In genomic region chr3:107599755-107600122, GRCh38 we compare ENCODE assay signal across 8 cellular contexts.
A peak's percentile ranks its signal among the peaks of the same experiment; 100 is the strongest.
DNase-seq lines count a peak whose midpoint lies in the region; ATAC-seq and TF ChIP-seq lines count a peak whose summit lies in the region.

No MANE protein-coding gene starts in this region.

- H3K79me1 ChIP-seq in neuronal stem cell (ENCODE audit: low read depth, low read length) = no peaks in the 10 kb centered on the region

- POLR2A ChIA-PET in CD8-positive, alpha-beta memory T cell (lab: Charles Lee) = no interaction called here

- TF ChIP-seq CTCF in Loucy (conservative IDR thresholded peaks at IDR 0.05; ENCODE audit: low read length) = no peak

- no peak overlapping the region for H3K14ac ChIP-seq in neuronal stem cell (ENCODE audit: low read length)

- H3K27me3 ChIP-seq in CD8-positive, alpha-beta memory T cell (ENCODE audit: insufficient read depth, low read length, poor library complexity, severe bottlenecking) = no peaks in the 10 kb centered on the region
- no peaks in the 10 kb centered on the region for H3K27me3 ChIP-seq in Loucy (ENCODE audit: insufficient read depth, low read length, poor library complexity, severe bottlenecking)
- no peaks in the 10 kb centered on the region for H3K27me3 ChIP-seq in neuronal stem cell (ENCODE audit: control insufficient read depth in 3 of 3, insufficient read depth in 3 of 3, low read depth in 1 of 3, low read length in 3 of 3)

- H3K79me2 ChIP-seq in Loucy (ENCODE audit: insufficient read depth, low read length) = peaks cover 52% of the 10 kb centered on the region

- no peaks in the 10 kb centered on the region for H3K27me3 Mint-ChIP-seq in CD8-positive, alpha-beta memory T cell
- H3K27me3 Mint-ChIP-seq in effector memory CD8-positive, alpha-beta T cell = no peaks in the 10 kb centered on the region

- H3K9ac ChIP-seq in Loucy (ENCODE audit: low read depth, low read length, poor library complexity, severe bottlenecking) = peak overlapping the region; percentile 68
- H3K9ac ChIP-seq in neuronal stem cell (ENCODE audit: low read depth, low read length, poor library complexity) = no peak overlapping the region

- peaks cover 16% of the 10 kb centered on the region for H4K20me1 ChIP-seq in Loucy (ENCODE audit: insufficient read depth, low read length, poor library complexity, severe bottlenecking)

- H3K23ac ChIP-seq in neuronal stem cell (ENCODE audit: low read depth, low read length, poor library complexity) = no peak overlapping the region

- no peak overlapping the region for H2BK120ac ChIP-seq in neuronal stem cell (ENCODE audit: low read depth, low read length)

- H2BK15ac ChIP-seq in neuronal stem cell (ENCODE audit: low read length) = no peak overlapping the region

- intact Hi-C loops in posterior cingulate gyrus (cut with DNase I) = no loop called here

- peaks cover 60 to 84% (median 77%) of the 10 kb centered on the region in 3 donors for H3K4me1 Mint-ChIP-seq in CD8-positive, alpha-beta memory T cell
- peaks cover 42 to 61% of the 10 kb centered on the region in 2 donors for H3K4me1 Mint-ChIP-seq in effector memory CD8-positive, alpha-beta T cell (ENCODE audit: low read depth in 2 of 2)

- no peak overlapping the region for H4K91ac ChIP-seq in neuronal stem cell (ENCODE audit: low read depth, low read length, poor library complexity)

- H3K4me2 ChIP-seq in Loucy (ENCODE audit: low read depth, low read length, poor library complexity, severe bottlenecking) = peak overlapping the region; percentile 82
- H3K4me2 ChIP-seq in neuronal stem cell (ENCODE audit: insufficient read depth, low read length, poor library complexity, severe bottlenecking) = no peak overlapping the region

- H2BK12ac ChIP-seq in neuronal stem cell (ENCODE audit: low read length) = no peak overlapping the region

- CTCF ChIA-PET in CD8-positive, alpha-beta memory T cell (lab: Charles Lee) = interaction anchor here (1.5 kb wide), 1 partner anchor 32 kb away, joined by 3 read pairs; no protein-coding TSS in a partner anchor

- no peak overlapping the region for H3K4ac ChIP-seq in neuronal stem cell (ENCODE audit: low read length)

- H3K36me3 Mint-ChIP-seq in CD8-positive, alpha-beta memory T cell = peaks cover 0 to 5% (median 1%) of the 10 kb centered on the region in 3 donors
- H3K36me3 Mint-ChIP-seq in effector memory CD8-positive, alpha-beta T cell (ENCODE audit: insufficient read depth) = no peaks in the 10 kb centered on the region

- H3K36me3 ChIP-seq in CD8-positive, alpha-beta memory T cell (ENCODE audit: insufficient read depth, low read length) = no peaks in the 10 kb centered on the region
- H3K36me3 ChIP-seq in Loucy (ENCODE audit: insufficient read depth, low read length) = no peaks in the 10 kb centered on the region
- peaks cover 0 to 1% of the 10 kb centered on the region in 2 donors for H3K36me3 ChIP-seq in neuronal stem cell (replicated peaks in 1 of 2; ENCODE audit: control insufficient read depth in 2 of 2, insufficient read depth in 2 of 2, low read length in 2 of 2)

- H3F3A ChIP-seq in Loucy (ENCODE audit: low read depth) = no peaks in the 10 kb centered on the region

- H2AFZ ChIP-seq in Loucy (ENCODE audit: low read length) = 0 out of 2 replicates have a peak overlapping the region, but pooled peaks have one; percentile 76
- peak overlapping the region; percentile 60 for H2AFZ ChIP-seq in neuronal stem cell (ENCODE audit: low read length)

- H3K4me3 ChIP-seq in CD8-positive, alpha-beta memory T cell (ENCODE audit: low read length) = peak overlapping the region; percentile 69
- H3K4me3 ChIP-seq in Loucy (ENCODE audit: low read length, poor library complexity, severe bottlenecking) = peak overlapping the region; percentile 77
- H3K4me3 ChIP-seq in neuronal stem cell (ENCODE audit: low read length in 2 of 2) = peak overlapping the region in 1 of 2 donors; percentile 43

- H3K27ac Mint-ChIP-seq in CD8-positive, alpha-beta memory T cell = peak overlapping the region; percentile 18 to 97 (median 84)
- peak overlapping the region; percentile 67 to 84 for H3K27ac Mint-ChIP-seq in effector memory CD8-positive, alpha-beta T cell

- WGBS in neuronal stem cell (ENCODE audit: extremely low coverage in 2 of 2, insufficient read length in 2 of 2, insufficient replicate concordance in 1 of 2), 2 donors = no CpG with 5 or more reads among the region's 4 CpGs

- no peaks in the 10 kb centered on the region for H3K9me3 ChIP-seq in CD8-positive, alpha-beta memory T cell (ENCODE audit: low read length)
- H3K9me3 ChIP-seq in Loucy (ENCODE audit: insufficient read depth, low read depth, low read length) = no peaks in the 10 kb centered on the region
- peaks cover 2 to 9% of the 10 kb centered on the region in 2 donors for H3K9me3 ChIP-seq in neuronal stem cell (replicated peaks in 1 of 2; ENCODE audit: control insufficient read depth in 2 of 2, insufficient read depth in 1 of 2, low read depth in 1 of 2, low read length in 2 of 2)

- no peak for DNase-seq in CD8-positive, alpha-beta memory T cell
- DNase-seq in effector memory CD8-positive, alpha-beta T cell = no peak
- DNase-seq in neuronal stem cell (ENCODE audit: low spot score) (no peak), posterior cingulate gyrus (no peak), NCI-H2171 treated with DMSO at 0.1 percent for 48 hours (lab: John Stamatoyannopoulos, UW) (no peak), mucosa of gallbladder (ENCODE audit: low spot score) (no peak)
- DNase-seq in activated CD4-positive, alpha-beta T cell treated with anti-CD3 and anti-CD28 coated beads for 1 hour = no peak

- no peaks in the 10 kb centered on the region for H3K9me2 ChIP-seq in Loucy (replicated peaks; ENCODE audit: low read depth, low read length)

- H4K8ac ChIP-seq in neuronal stem cell (ENCODE audit: low read depth, low read length) = no peak overlapping the region

- H3K4me3 Mint-ChIP-seq in CD8-positive, alpha-beta memory T cell = peak overlapping the region; percentile 74 to 88 (median 83)
- H3K4me3 Mint-ChIP-seq in effector memory CD8-positive, alpha-beta T cell = peak overlapping the region; percentile 80 to 90

- H2BK5ac ChIP-seq in neuronal stem cell (ENCODE audit: low read length) = no peak overlapping the region

- no peak for ATAC-seq in effector memory CD8-positive, alpha-beta T cell (replicated peaks)

- H3K27ac ChIP-seq in CD8-positive, alpha-beta memory T cell (ENCODE audit: low read depth, low read length) = peak overlapping the region; percentile 14
- no peak overlapping the region for H3K27ac ChIP-seq in neuronal stem cell (replicated peaks; ENCODE audit: low read length)

- H2AK5ac ChIP-seq in neuronal stem cell (ENCODE audit: low read depth, low read length) = no peak overlapping the region

- H3K18ac ChIP-seq in neuronal stem cell (ENCODE audit: low read length) = no peak overlapping the region

- H3K4me1 ChIP-seq in CD8-positive, alpha-beta memory T cell (ENCODE audit: insufficient read depth, low read length) = peaks cover 43% of the 10 kb centered on the region
- H3K4me1 ChIP-seq in Loucy (ENCODE audit: insufficient read depth, low read length, poor library complexity, severe bottlenecking) (peaks cover 35% of the 10 kb centered on the region), neuronal stem cell (ENCODE audit: control insufficient read depth in 2 of 2, insufficient read depth in 1 of 2, low read depth in 1 of 2, low read length in 2 of 2) (peaks cover 5 to 7% of the 10 kb centered on the region in 2 donors)

- H3K9me3 Mint-ChIP-seq in CD8-positive, alpha-beta memory T cell = no peaks in the 10 kb centered on the region
- no peaks in the 10 kb centered on the region for H3K9me3 Mint-ChIP-seq in effector memory CD8-positive, alpha-beta T cell
